ENCODE assay signal across 13 cellular contexts in genomic region chr15:84775867-84776449, GRCh38.
"Had no signal": no experiment of that assay in that cellular context is flagged by ENCODE, and none has a peak within 500 bp of the region (broad histone marks: within the 10 kb centered on the region; RNA-seq: fewer than 3 reads in every experiment).

No MANE protein-coding gene starts in this region.

- H3K27ac ChIP-seq: gastroesophageal sphincter, hepatocyte had no signal

- H3K9me3 Mint-ChIP-seq: activated CD8-positive, alpha-beta T cell treated with anti-CD3 and anti-CD28 coated beads for 36 hours; activated naive CD4-positive, alpha-beta T cell treated with anti-CD3 and anti-CD28 coated beads for 36 hours; activated T-helper 17 cell treated with anti-CD3 and anti-CD28 coated beads, Interleukin-2, amount 50 U/mL, for 72 hours; effector memory CD8-positive, alpha-beta T cell; mesothelial cell of epicardium; stimulated activated naive CD8-positive, alpha-beta T cell treated with anti-CD3 and anti-CD28 coated beads, Interleukin-15, Interleukin-2, amounts not matched to agents 100 ng/mL and 50 ng/mL, for 24 hours had no signal

- DNase-seq: activated CD8-positive, alpha-beta T cell treated with anti-CD3 and anti-CD28 coated beads for 36 hours; activated naive CD4-positive, alpha-beta T cell treated with anti-CD3 and anti-CD28 coated beads for 36 hours; central memory CD4-positive, alpha-beta T cell; effector memory CD8-positive, alpha-beta T cell; nucleus accumbens; stimulated activated CD4-positive, alpha-beta T cell treated with anti-CD3 and anti-CD28 coated beads, Interleukin-2, amount 100 ng/mL, for 48 hours had no signal

- H3K4me3 ChIP-seq: adrenal gland, gastroesophageal sphincter, hepatocyte, thoracic aorta had no signal

- H3K27me3 Mint-ChIP-seq: activated CD8-positive, alpha-beta T cell treated with anti-CD3 and anti-CD28 coated beads for 36 hours; activated T-helper 17 cell treated with anti-CD3 and anti-CD28 coated beads, Interleukin-2, amount 50 U/mL, for 72 hours; effector memory CD8-positive, alpha-beta T cell; stimulated activated naive CD8-positive, alpha-beta T cell treated with anti-CD3 and anti-CD28 coated beads, Interleukin-15, Interleukin-2, amounts not matched to agents 100 ng/mL and 50 ng/mL, for 24 hours had no signal

- ATAC-seq: activated CD8-positive, alpha-beta T cell treated with anti-CD3 and anti-CD28 coated beads for 36 hours; activated T-helper 17 cell treated with anti-CD3 and anti-CD28 coated beads, Interleukin-2, amount 50 U/mL, for 72 hours; effector memory CD8-positive, alpha-beta T cell; gastroesophageal sphincter had no signal

- H3K27me3 ChIP-seq: adrenal gland, gastroesophageal sphincter, hepatocyte had no signal

- H3K27ac Mint-ChIP-seq: activated CD8-positive, alpha-beta T cell treated with anti-CD3 and anti-CD28 coated beads for 36 hours; activated naive CD4-positive, alpha-beta T cell treated with anti-CD3 and anti-CD28 coated beads for 36 hours; activated T-helper 17 cell treated with anti-CD3 and anti-CD28 coated beads, Interleukin-2, amount 50 U/mL, for 72 hours; mesothelial cell of epicardium; stimulated activated naive CD8-positive, alpha-beta T cell treated with anti-CD3 and anti-CD28 coated beads, Interleukin-15, Interleukin-2, amounts not matched to agents 100 ng/mL and 50 ng/mL, for 24 hours had no signal

- H3K9me3 ChIP-seq: adrenal gland, gastroesophageal sphincter, thoracic aorta had no signal

- H3K4me3 Mint-ChIP-seq: activated CD8-positive, alpha-beta T cell treated with anti-CD3 and anti-CD28 coated beads for 36 hours; activated naive CD4-positive, alpha-beta T cell treated with anti-CD3 and anti-CD28 coated beads for 36 hours; activated T-helper 17 cell treated with anti-CD3 and anti-CD28 coated beads, Interleukin-2, amount 50 U/mL, for 72 hours; effector memory CD8-positive, alpha-beta T cell; mesothelial cell of epicardium; stimulated activated naive CD8-positive, alpha-beta T cell treated with anti-CD3 and anti-CD28 coated beads, Interleukin-15, Interleukin-2, amounts not matched to agents 100 ng/mL and 50 ng/mL, for 24 hours had no signal
